Comparison of ENCODE assay signal across 9 cellular contexts in the genomic region with DNA sequence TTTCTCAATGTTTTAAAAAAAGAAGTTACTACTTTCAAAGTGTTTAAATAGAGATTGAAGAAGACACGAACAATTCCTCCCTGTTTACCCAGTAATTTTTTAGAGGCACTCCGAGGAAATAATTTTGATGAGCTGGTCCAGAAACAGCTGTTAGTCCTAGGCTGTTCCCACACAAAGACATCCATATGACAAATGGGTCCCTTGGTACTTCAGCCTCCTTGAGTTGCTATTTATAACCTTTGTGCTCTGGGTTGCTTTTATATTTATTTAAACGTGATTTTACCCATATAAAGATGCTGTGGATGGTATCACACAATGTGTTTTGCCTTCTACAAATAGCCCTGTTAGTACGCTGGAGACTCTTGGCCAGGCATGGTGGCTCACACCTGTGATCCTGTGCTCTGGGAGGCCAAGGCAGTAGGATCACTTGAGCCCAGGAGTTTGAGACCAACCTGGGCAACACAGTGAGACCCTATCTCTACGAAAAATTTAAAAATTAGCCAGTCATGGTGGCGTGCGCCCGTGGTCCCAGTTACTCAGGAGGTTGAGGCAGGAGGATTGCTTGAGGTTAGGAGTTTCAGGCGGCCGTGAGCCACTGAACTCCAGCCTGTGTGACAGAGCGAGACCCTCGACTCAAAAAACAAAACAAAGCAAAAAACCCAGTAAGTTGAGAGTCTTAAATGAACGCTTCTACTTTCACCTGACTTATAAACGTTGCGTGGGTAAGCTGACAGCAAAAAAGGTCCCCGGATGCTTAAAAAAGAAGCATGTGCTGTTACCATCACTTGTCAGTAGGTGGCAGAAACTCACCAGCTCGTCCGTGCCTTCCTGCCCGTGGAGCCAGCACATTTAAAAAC. TPM values are rescaled to one million over a fixed set of nuclear protein-coding genes. Genes with fewer than 3 reads are reported as not detected.
A peak's percentile ranks its signal among the peaks of the same experiment; 100 is the strongest.
DNase-seq lines count a peak whose midpoint lies in the region; ATAC-seq, FAIRE-seq and TF ChIP-seq lines count a peak whose summit lies in the region.
"Had no signal": no experiment of that assay in that cellular context is flagged by ENCODE, and none has a peak within 500 bp of the region (broad histone marks: within the 10 kb centered on the region; RNA-seq: fewer than 3 reads in every experiment).

No MANE protein-coding gene starts in this region.

- FAIRE-seq in D721Med (lab: Jason Lieb, UNC), result no peak
- FAIRE-seq: colon had no signal

- H3K27me3 ChIP-seq in left lung, result no peaks in the 10 kb centered on the region

- H3K4me3 ChIP-seq in choroid plexus epithelial cell (ENCODE audit: low read depth, low read length) (no peak overlapping the region), left lung (no peak overlapping the region)

- H3K9me3 ChIP-seq in left lung, result no peaks in the 10 kb centered on the region

- TF ChIP-seq CTCF in D721Med (IDR thresholded peaks at IDR 0.05; ENCODE audit: insufficient read depth, missing control alignments), result peak; percentile 88
- peak; percentile 92 for TF ChIP-seq CTCF in choroid plexus epithelial cell (conservative IDR thresholded peaks at IDR 0.05; ENCODE audit: low read depth, low read length)
- TF ChIP-seq CTCF in left lung (IDR thresholded peaks at IDR 0.05), result peak; percentile 75 to 82

- peak; percentile 47 for ATAC-seq in HG02852 (IDR thresholded peaks at IDR 0.05; ENCODE audit: unreplicated experiment)
- peak; percentile 88 for ATAC-seq in left lung
- ATAC-seq in GM18870 (IDR thresholded peaks at IDR 0.05; ENCODE audit: unreplicated experiment), result no peak

- intact Hi-C loops in left lung (cut with DNase I), result loop anchor here in 1 of 2 donors (5.0 to 10.0 kb wide), 2 partner anchors 159 to 212 kb away; no protein-coding TSS in a partner anchor

- H3K36me3 ChIP-seq in left lung, result peaks cover 0 to 86% of the 10 kb centered on the region in 2 donors

- H3K4me1 ChIP-seq in left lung, result peaks cover 5 to 47% of the 10 kb centered on the region in 2 donors

- H3K27ac ChIP-seq in left lung, result peak overlapping the region in 1 of 2 donors; percentile 92

- DNase-seq in D721Med (ENCODE audit: insufficient read length, low spot score) (peak; percentile 44), NCI-H345 treated with DMSO at 0.1 percent for 48 hours (lab: John Stamatoyannopoulos, UW; ENCODE audit: unreplicated experiment) (peak; percentile 60), choroid plexus epithelial cell (ENCODE audit: low read depth) (peak; percentile 89), left lung (no peak)
- DNase-seq in activated CD4-positive, alpha-beta T cell treated with anti-CD3 and anti-CD28 coated beads for 1 hour, result peak; percentile 52
- DNase-seq in stimulated activated CD4-positive, alpha-beta T cell treated with anti-CD3 and anti-CD28 coated beads, Interleukin-4, amount 100 ng/mL, for 48 hours (ENCODE audit: low read depth in 2 of 2), result peak; percentile 39 to 49

RNA-seq across cellular contexts. Expression of gene ARMH2, which starts 56.9 kb away (rescaled TPM):
- total RNA-seq in left lung, result under 1 TPM in 1 of 2 donors, not detected in 1; 0.50 TPM

Comparison
In these comparisons a context has a peak if more than half of its experiments do, and no peak if none do; other contexts are left out.
1. DNase-seq: peak in D721Med (single experiment), NCI-H345 treated with DMSO at 0.1 percent for 48 hours (single experiment), activated CD4-positive, alpha-beta T cell treated with anti-CD3 and anti-CD28 coated beads for 1 hour (single experiment), choroid plexus epithelial cell (single experiment) and stimulated activated CD4-positive, alpha-beta T cell treated with anti-CD3 and anti-CD28 coated beads, Interleukin-4, amount 100 ng/mL, for 48 hours (2 of 2); none in left lung (0 of 2).
2. Peak in every context shown above with its lines, with median percentiles within 50 percentile points of each other: CTCF ChIP-seq.